Comparison of ENCODE assay signal across 19 cellular contexts in genomic region chr6:129959358-129959930, GRCh38. TPM values are rescaled to one million over a fixed set of nuclear protein-coding genes. Genes with fewer than 3 reads are reported as not detected.
DNase-seq lines count a peak whose midpoint lies in the region; ATAC-seq and TF ChIP-seq lines count a peak whose summit lies in the region.
"Had no signal": no experiment of that assay in that cellular context is flagged by ENCODE, and none has a peak within 500 bp of the region (broad histone marks: within the 10 kb centered on the region; RNA-seq: fewer than 3 reads in every experiment).

No MANE protein-coding gene starts in this region.

- H3K4me3 ChIP-seq in mammary epithelial cell (replicated peaks in 1 of 3; ENCODE audit: insufficient read depth in 1 of 3, low read depth in 2 of 3, low read length in 3 of 3) = no peak overlapping the region
- H3K4me3 ChIP-seq: BLaER1, HAP-1 had no signal

- BruUV-seq in mammary epithelial cell (replicated peaks; lab: Mats Ljungman, UMichigan) (no TSS peak), MCF 10A (replicated peaks; lab: Mats Ljungman, UMichigan) (no TSS peak)

- no peaks in the 10 kb centered on the region for H4K20me1 ChIP-seq in mammary epithelial cell (ENCODE audit: insufficient read depth, low read length)
- H4K20me1 ChIP-seq: BLaER1 had no signal

- peak overlapping the region; percentile 73 for H2AFZ ChIP-seq in mammary epithelial cell (ENCODE audit: low read depth, low read length)

- no peak overlapping the region for H3K27ac ChIP-seq in mammary epithelial cell (ENCODE audit: insufficient read depth, low read depth, low read length)
- H3K27ac ChIP-seq: 22Rv1, BLaER1, HL-60 had no signal

- CTCF ChIA-PET in mammary epithelial cell (lab: Charles Lee; ENCODE audit: low non-redundant PET) = interaction anchor here (0.7 kb wide), 1 partner anchor 24 kb away, joined by 3 read pairs; no protein-coding TSS in a partner anchor
- CTCF ChIA-PET in MCF 10A (lab: Yijun Ruan, JAX) = interaction anchor here (0.6 to 1.0 kb wide), 2 partner anchors 23 to 24 kb away, joined by 3 to 4 read pairs; no protein-coding TSS in a partner anchor

- no peak for ATAC-seq in HG03432 (IDR thresholded peaks at IDR 0.05; ENCODE audit: unreplicated experiment)

- no peak overlapping the region for H3K4me2 ChIP-seq in mammary epithelial cell (ENCODE audit: insufficient read depth, low read depth, low read length)
- H3K4me2 ChIP-seq: BLaER1 had no signal

- peaks cover 13% of the 10 kb centered on the region for H3K4me1 ChIP-seq in mammary epithelial cell (ENCODE audit: insufficient read depth, low read length)
- H3K4me1 ChIP-seq: BLaER1, Caco-2, HAP-1 had no signal

- TF ChIP-seq RAD21 in Ishikawa (IDR thresholded peaks at IDR 0.05; ENCODE audit: low read depth) = no peak

- peaks cover 9% of the 10 kb centered on the region for H3K9me3 Mint-ChIP-seq in MCF 10A (ENCODE audit: unreplicated experiment)

- 33% methylated on average over 11 of the region's 16 CpGs for WGBS in mammary epithelial cell (ENCODE audit: low coverage, missing lambda C conversion rate)

- in situ Hi-C loops in mammary epithelial cell (cut with MboI; ENCODE audit: low sequenced_read_pairs in 2 of 2) = no loop called here

- TF ChIP-seq CTCF in mammary epithelial cell (conservative IDR thresholded peaks at IDR 0.05 in 1 of 2, IDR thresholded peaks at IDR 0.05 in 1 of 2; ENCODE audit: extremely low read depth in 1 of 2, insufficient read depth in 1 of 2, low read depth in 1 of 2, low read length in 2 of 2) (no peak), MCF 10A (IDR thresholded peaks at IDR 0.05; ENCODE audit: unreplicated experiment) (no peak)

- H3K27me3 ChIP-seq in mammary epithelial cell (ENCODE audit: insufficient read depth, low read length) = no peaks in the 10 kb centered on the region
- H3K27me3 ChIP-seq: BLaER1 had no signal

- no peak overlapping the region for H3K27ac Mint-ChIP-seq in MCF 10A (ENCODE audit: low read depth, unreplicated experiment)
- H3K27ac Mint-ChIP-seq: CD8-positive, alpha-beta memory T cell; IgD-negative memory B cell had no signal

- POLR2A ChIA-PET in MCF 10A (lab: Yijun Ruan, JAX) = no interaction called here

- no peak for TF ChIP-seq EP300 in Ishikawa (IDR thresholded peaks at IDR 0.05; ENCODE audit: borderline replicate concordance)

- H3K79me2 ChIP-seq in mammary epithelial cell (ENCODE audit: insufficient read depth, low read length) = no peaks in the 10 kb centered on the region

- H3K36me3 Mint-ChIP-seq in MCF 10A (ENCODE audit: insufficient read depth, unreplicated experiment) = no peaks in the 10 kb centered on the region
- H3K36me3 Mint-ChIP-seq: IgD-negative memory B cell had no signal

- dilution Hi-C loops in mammary epithelial cell (cut with HindIII; ENCODE audit: low sequenced_read_pairs) = loop anchor here (10.0 kb wide), 1 partner anchor 45 kb away; no protein-coding TSS in a partner anchor

- H3K9me3 ChIP-seq in mammary epithelial cell (replicated peaks; ENCODE audit: insufficient read depth, low read length) = no peaks in the 10 kb centered on the region
- H3K9me3 ChIP-seq: HAP-1 had no signal

- no peaks in the 10 kb centered on the region for H3K27me3 Mint-ChIP-seq in MCF 10A (ENCODE audit: insufficient read depth, unreplicated experiment)
- H3K27me3 Mint-ChIP-seq: IgD-negative memory B cell had no signal

- H3K9ac ChIP-seq in mammary epithelial cell (ENCODE audit: insufficient read depth, low read length) = no peak overlapping the region
- H3K9ac ChIP-seq: BLaER1 had no signal

- H3K36me3 ChIP-seq in mammary epithelial cell (ENCODE audit: insufficient read depth, low read length) = no peaks in the 10 kb centered on the region
- H3K36me3 ChIP-seq: BLaER1, HAP-1 had no signal

- intact Hi-C loops in mammary epithelial cell (cut with micrococcal nuclease) (no loop called here), MCF 10A (cut with micrococcal nuclease) (no loop called here)

- H3K4me1 Mint-ChIP-seq in MCF 10A (ENCODE audit: insufficient read depth, unreplicated experiment) = peaks cover 7% of the 10 kb centered on the region
- H3K4me1 Mint-ChIP-seq: CD8-positive, alpha-beta memory T cell; IgD-negative memory B cell had no signal

- no peak for DNase-seq in mammary epithelial cell
- DNase-seq in MCF 10A (ENCODE audit: unreplicated experiment) = no peak
- DNase-seq in kidney glomerular epithelial cell (lab: John Stamatoyannopoulos, UW) = peak; percentile 17
- DNase-seq in renal cortical epithelial cell (ENCODE audit: low read depth) = peak; percentile 18
- DNase-seq in activated T-cell treated with anti-CD3 and anti-CD28 coated beads, Interleukin-2, amount 50 U/mL, for 48 hours = no peak
- no peak for DNase-seq in activated effector memory CD4-positive, alpha-beta T cell treated with anti-CD3 and anti-CD28 coated beads, Interleukin-2, amount 50 U/mL, for 16 hours
- DNase-seq: AML-193; Caco-2; CD8-positive, alpha-beta memory T cell; DMS53; GF-D8; GOT3 had no signal

- no peak overlapping the region for H3K4me3 Mint-ChIP-seq in MCF 10A (ENCODE audit: unreplicated experiment)
- H3K4me3 Mint-ChIP-seq: CD8-positive, alpha-beta memory T cell; IgD-negative memory B cell had no signal

TF ChIP-seq in Ishikawa, 13 proteins besides CTCF, POLR2A, EP300 and RAD21:
- no peak for TF ChIP-seq CREB1 (IDR thresholded peaks at IDR 0.05; ENCODE audit: low read depth)
- TF ChIP-seq ZBTB7A (IDR thresholded peaks at IDR 0.05; ENCODE audit: low read depth) = no peak
- TF ChIP-seq NFIC (IDR thresholded peaks at IDR 0.05) = 0 out of 2 replicates have a peak, but pooled peaks have one; percentile 10
- no peak for TF ChIP-seq REST (IDR thresholded peaks at IDR 0.05; ENCODE audit: low read depth)
- peak; percentile 74 for TF ChIP-seq TEAD4 (IDR thresholded peaks at IDR 0.05)
- TF ChIP-seq FOXM1 (IDR thresholded peaks at IDR 0.05; ENCODE audit: borderline replicate concordance, low read depth) = no peak
- TF ChIP-seq TCF12 (IDR thresholded peaks at IDR 0.05; ENCODE audit: low read depth) = peak; percentile 58; the same call in 1 of the 2 replicates
- no peak for TF ChIP-seq USF1 (IDR thresholded peaks at IDR 0.05)
- no peak for TF ChIP-seq MAX (IDR thresholded peaks at IDR 0.05)
- TF ChIP-seq CEBPB (IDR thresholded peaks at IDR 0.05) = no peak
- TF ChIP-seq EGR1 (IDR thresholded peaks at IDR 0.05) = peak; percentile 60
- TF ChIP-seq YY1 (IDR thresholded peaks at IDR 0.05; ENCODE audit: low read depth) = no peak
- no peak for TF ChIP-seq TAF1 (IDR thresholded peaks at IDR 0.05; ENCODE audit: low read depth)

RNA-seq across cellular contexts. Expression of gene L3MBTL3, which starts 58.9 kb away (rescaled TPM):
- total RNA-seq in mammary epithelial cell (1 to 10 TPM; 5.0 to 8.9 TPM), MCF 10A (2022) (5.2 and 11.7 TPM in 2 replicates), renal cortical epithelial cell (8.0 and 13.7 TPM in 2 replicates)
- 5.6 TPM for polyA plus RNA-seq in mammary epithelial cell
- 20.1 TPM for polyA minus RNA-seq in mammary epithelial cell

Comparison
In these comparisons a context has a peak if more than half of its experiments do, and no peak if none do; other contexts are left out.
1. DNase-seq: peak in kidney glomerular epithelial cell (single experiment) and renal cortical epithelial cell (single experiment); none in mammary epithelial cell (single experiment), MCF 10A (single experiment), activated T-cell treated with anti-CD3 and anti-CD28 coated beads, Interleukin-2, amount 50 U/mL, for 48 hours (0 of 2) and activated effector memory CD4-positive, alpha-beta T cell treated with anti-CD3 and anti-CD28 coated beads, Interleukin-2, amount 50 U/mL, for 16 hours (single experiment).